In the genomic region with DNA sequence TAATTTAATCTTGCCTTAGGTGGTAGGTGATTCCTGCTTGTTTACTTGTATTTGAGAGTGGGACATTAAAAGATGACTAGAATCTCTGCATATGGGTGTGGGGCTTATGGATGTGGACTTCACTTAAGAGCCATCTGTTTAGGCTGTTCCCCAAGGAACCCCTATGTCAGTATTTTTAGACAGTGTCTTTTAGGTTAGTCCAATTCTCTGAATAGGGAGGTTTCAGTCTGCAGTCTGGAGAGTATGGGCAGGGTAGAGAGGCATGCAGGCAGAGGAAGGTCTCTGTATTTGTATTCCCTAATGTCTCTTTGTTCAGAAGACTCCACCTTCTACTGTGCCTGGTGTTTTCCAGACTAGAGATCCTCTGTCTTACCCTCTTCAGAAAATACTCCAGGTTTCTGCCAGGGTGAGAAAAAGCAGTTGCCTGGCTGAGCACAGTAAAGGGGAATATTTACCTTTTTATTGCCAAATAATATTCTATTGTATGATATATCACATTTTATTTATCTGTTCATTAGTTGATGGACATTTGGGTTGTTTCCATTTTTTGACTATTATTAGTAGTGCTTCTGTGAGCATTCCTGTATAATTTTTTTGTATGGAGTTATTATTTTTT, we compare ENCODE assay signal across 14 cellular contexts. TPM values are rescaled to one million over a fixed set of nuclear protein-coding genes. Genes with fewer than 3 reads are reported as not detected.
DNase-seq lines count a peak whose midpoint lies in the region; ATAC-seq, FAIRE-seq and TF ChIP-seq lines count a peak whose summit lies in the region.
"Had no signal": no experiment of that assay in that cellular context is flagged by ENCODE, and none has a peak within 500 bp of the region (broad histone marks: within the 10 kb centered on the region; RNA-seq: fewer than 3 reads in every experiment).

No MANE protein-coding gene starts in this region.

- H3K79me2 ChIP-seq in Karpas-422 (ENCODE audit: low read length) = peaks cover 91% of the 10 kb centered on the region

- H3K27me3 ChIP-seq in BLaER1 treated with 17β-estradiol and CSF1 and Interleukin-3, amounts not matched to agents 10 nM and 100 nM = no peaks in the 10 kb centered on the region
- H3K27me3 ChIP-seq in Karpas-422 (ENCODE audit: low read length) (no peaks in the 10 kb centered on the region), gastrocnemius medialis (no peaks in the 10 kb centered on the region)
- H3K27me3 ChIP-seq: hepatocyte, SJCRH30, thyroid gland had no signal

- H3K4me3 Mint-ChIP-seq in activated naive CD8-positive, alpha-beta T cell treated with anti-CD3 and anti-CD28 coated beads, Interleukin-2, amount 50 U/mL, for 24 hours = no peak overlapping the region

- H3K9ac ChIP-seq in BLaER1 treated with 17β-estradiol and CSF1 and Interleukin-3, amounts not matched to agents 10 nM and 100 nM = peak overlapping the region; percentile 38 to 80 (median 74); a peak in 21 of 22 replicates
- 0 out of 2 replicates have a peak overlapping the region, but pooled peaks have one; percentile 40 for H3K9ac ChIP-seq in Karpas-422 (ENCODE audit: low read length)

- H3K27me3 Mint-ChIP-seq in activated naive CD8-positive, alpha-beta T cell treated with anti-CD3 and anti-CD28 coated beads, Interleukin-2, amount 50 U/mL, for 24 hours = no peaks in the 10 kb centered on the region

- peak overlapping the region; percentile 50 to 95 (median 91); a peak in 21 of 22 replicates for H3K27ac ChIP-seq in BLaER1 treated with 17β-estradiol and CSF1 and Interleukin-3, amounts not matched to agents 10 nM and 100 nM
- H3K27ac ChIP-seq in Karpas-422 (ENCODE audit: low read length) (peak overlapping the region; percentile 79), gastrocnemius medialis (no peak overlapping the region)
- H3K27ac ChIP-seq: hepatocyte, SJCRH30, thyroid gland had no signal

- H3K9me3 Mint-ChIP-seq in activated naive CD8-positive, alpha-beta T cell treated with anti-CD3 and anti-CD28 coated beads, Interleukin-2, amount 50 U/mL, for 24 hours = peaks cover 8% of the 10 kb centered on the region

- no peak for DNase-seq in GM18507 (ENCODE audit: extremely low spot score, insufficient read length, low read depth)
- peak; percentile 65 for DNase-seq in Karpas-422
- DNase-seq in activated naive CD8-positive, alpha-beta T cell treated with anti-CD3 and anti-CD28 coated beads, Interleukin-2, amount 50 U/mL, for 24 hours = no peak
- DNase-seq in pons (ENCODE audit: low spot score) = no peak
- no peak for DNase-seq in A172 (ENCODE audit: low spot score)
- DNase-seq in gastrocnemius medialis = no peak
- DNase-seq: activated CD4-positive, alpha-beta T cell treated with anti-CD3 and anti-CD28 coated beads for 48 hours; amygdala; Caco-2; SJCRH30; thyroid gland had no signal

- peak overlapping the region; percentile 68 to 88 (median 76) for H3K4me2 ChIP-seq in BLaER1 treated with 17β-estradiol and CSF1 and Interleukin-3, amounts not matched to agents 10 nM and 100 nM
- peak overlapping the region; percentile 68 for H3K4me2 ChIP-seq in Karpas-422 (ENCODE audit: low read depth, low read length, poor library complexity, severe bottlenecking)
- H3K4me2 ChIP-seq: hepatocyte had no signal

- no peak for TF ChIP-seq CTCF in gastrocnemius medialis (IDR thresholded peaks at IDR 0.05 in 4 of 5, conservative IDR thresholded peaks at IDR 0.05 in 1 of 5)

- H3K27ac Mint-ChIP-seq in activated naive CD8-positive, alpha-beta T cell treated with anti-CD3 and anti-CD28 coated beads, Interleukin-2, amount 50 U/mL, for 24 hours = peak overlapping the region; percentile 6

- no peak for TF ChIP-seq POLR2A in gastrocnemius medialis (IDR thresholded peaks at IDR 0.05)

- in situ Hi-C loops in gastrocnemius medialis (cut with MboI; ENCODE audit: low sequenced_read_pairs in 4 of 4) = loop anchor here in 1 of 4 donors (25.0 kb wide), 1 partner anchor 1083 kb away; no protein-coding TSS in a partner anchor

- peak overlapping the region in 4 of 10 experiments; percentile 5 to 34 (median 21); a peak in 4 of 20 replicates for H3K4me3 ChIP-seq in BLaER1 treated with 17β-estradiol and CSF1 and Interleukin-3, amounts not matched to agents 10 nM and 100 nM
- no peak overlapping the region for H3K4me3 ChIP-seq in Karpas-422 (ENCODE audit: low read length)
- no peak overlapping the region for H3K4me3 ChIP-seq in gastrocnemius medialis
- H3K4me3 ChIP-seq: hepatocyte, SJCRH30, thyroid gland had no signal

- intact Hi-C loops in gastrocnemius medialis (cut with DNase I; ENCODE audit: low total_unique reads) = no loop called here

- H3K9me2 ChIP-seq in Karpas-422 (replicated peaks; ENCODE audit: insufficient read depth, low read length) = no peaks in the 10 kb centered on the region

- no peak overlapping the region for H2AFZ ChIP-seq in Karpas-422 (ENCODE audit: low read length)
- H2AFZ ChIP-seq: hepatocyte had no signal

- H3K36me3 Mint-ChIP-seq in activated naive CD8-positive, alpha-beta T cell treated with anti-CD3 and anti-CD28 coated beads, Interleukin-2, amount 50 U/mL, for 24 hours (ENCODE audit: low read depth) = peaks cover 23% of the 10 kb centered on the region

- peaks cover 15% of the 10 kb centered on the region for H3K4me1 Mint-ChIP-seq in activated naive CD8-positive, alpha-beta T cell treated with anti-CD3 and anti-CD28 coated beads, Interleukin-2, amount 50 U/mL, for 24 hours

- no peak for ATAC-seq in activated naive CD8-positive, alpha-beta T cell treated with anti-CD3 and anti-CD28 coated beads, Interleukin-2, amount 50 U/mL, for 24 hours
- ATAC-seq in GM19023 (IDR thresholded peaks at IDR 0.05; ENCODE audit: unreplicated experiment) (no peak), gastrocnemius medialis (no peak)

- no peaks in the 10 kb centered on the region for H4K20me1 ChIP-seq in BLaER1 treated with 17β-estradiol and CSF1 and Interleukin-3, amounts not matched to agents 10 nM and 100 nM
- H4K20me1 ChIP-seq in Karpas-422 (ENCODE audit: insufficient read depth, low read depth, low read length) = no peaks in the 10 kb centered on the region

- FAIRE-seq in GM18507 (lab: Jason Lieb, UNC) = peak; percentile 49

- H3K9me3 ChIP-seq in BLaER1 treated with 17β-estradiol and CSF1 and Interleukin-3, amounts not matched to agents 10 nM and 100 nM (replicated peaks in 1 of 11) = peaks cover 19 to 33% (median 21%) of the 10 kb centered on the region in 11 experiments; a peak in 20 of 22 replicates
- H3K9me3 ChIP-seq in Karpas-422 (ENCODE audit: low read length) (peaks cover 9% of the 10 kb centered on the region), gastrocnemius medialis (no peaks in the 10 kb centered on the region)
- H3K9me3 ChIP-seq: SJCRH30, thyroid gland had no signal

- peaks cover 24 to 51% (median 38%) of the 10 kb centered on the region in 10 experiments for H3K4me1 ChIP-seq in BLaER1 treated with 17β-estradiol and CSF1 and Interleukin-3, amounts not matched to agents 10 nM and 100 nM
- H3K4me1 ChIP-seq in Karpas-422 (ENCODE audit: low read length) (peaks cover 30% of the 10 kb centered on the region), gastrocnemius medialis (no peaks in the 10 kb centered on the region)
- H3K4me1 ChIP-seq: Caco-2, SJCRH30, thyroid gland had no signal

- peaks cover 0 to 24% (median 11%) of the 10 kb centered on the region in 11 experiments; a peak in 15 of 22 replicates for H3K36me3 ChIP-seq in BLaER1 treated with 17β-estradiol and CSF1 and Interleukin-3, amounts not matched to agents 10 nM and 100 nM
- peaks cover 3% of the 10 kb centered on the region; the same call in 1 of the 2 replicates for H3K36me3 ChIP-seq in Karpas-422 (ENCODE audit: insufficient read depth, low read length)
- H3K36me3 ChIP-seq in gastrocnemius medialis = no peaks in the 10 kb centered on the region
- H3K36me3 ChIP-seq: thyroid gland had no signal

RNA-seq across cellular contexts. Expression of a gene that starts 19.1 kb away (rescaled TPM):
- 9.7 TPM in 2 replicates for total RNA-seq in Karpas-422 (2014; rRNA removed; shearing (Covaris generic); ENCODE audit: low replicate concordance)
- 5.7 and 5.9 TPM in 2 replicates for total RNA-seq in A172 (2014; rRNA removed; shearing (Covaris generic))
- 1 to 10 TPM in 1 of 4 donors, under 1 TPM in 3; 0.22 to 1.3 (median 0.71) TPM for total RNA-seq in gastrocnemius medialis

RNA-seq across cellular contexts. Expression of a gene that starts 20.2 kb away (rescaled TPM):
- total RNA-seq in Karpas-422 (2014; rRNA removed; shearing (Covaris generic); ENCODE audit: low replicate concordance) = 4.6 and 14.6 TPM in 2 replicates
- 9.8 and 11.2 TPM in 2 replicates for total RNA-seq in A172 (2014; rRNA removed; shearing (Covaris generic))
- total RNA-seq in gastrocnemius medialis = 10 to 100 TPM in 3 of 4 donors, 1 to 10 TPM in 1; 8.1 to 15.2 (median 14.6) TPM

Comparison
In these comparisons a context has a peak if more than half of its experiments do, and no peak if none do; other contexts are left out.
1. H3K27ac ChIP-seq: peak in BLaER1 treated with 17β-estradiol and CSF1 and Interleukin-3, amounts not matched to agents 10 nM and 100 nM (11 of 11) and Karpas-422 (single experiment); none in gastrocnemius medialis (0 of 4).